12 cellular contexts compared by ENCODE assay signal in genomic region chr5:151255621-151256286, GRCh38. TPM values are rescaled to one million over a fixed set of nuclear protein-coding genes. Genes with fewer than 3 reads are reported as not detected.
DNase-seq lines count a peak whose midpoint lies in the region; ATAC-seq lines count a peak whose summit lies in the region.
"Had no signal": no experiment of that assay in that cellular context is flagged by ENCODE, and none has a peak within 500 bp of the region (broad histone marks: within the 10 kb centered on the region; RNA-seq: fewer than 3 reads in every experiment).

No MANE protein-coding gene starts in this region.

- no peaks in the 10 kb centered on the region for H3K9me2 ChIP-seq in GM23248 (ENCODE audit: insufficient read depth)

- H3K79me1 ChIP-seq in mesenchymal stem cell (replicated peaks; ENCODE audit: low read length, poor library complexity, severe bottlenecking), result peaks cover 35% of the 10 kb centered on the region

- H3K4me2 ChIP-seq in mesenchymal stem cell (ENCODE audit: low read length, poor library complexity, severe bottlenecking) (no peak overlapping the region), GM23248 (ENCODE audit: unreplicated experiment) (no peak overlapping the region)

- H3K27me3 ChIP-seq in mesenchymal stem cell (ENCODE audit: control insufficient read depth in 1 of 2, insufficient read depth in 1 of 2, low read length in 2 of 2) (no peaks in the 10 kb centered on the region), GM23248 (replicated peaks; ENCODE audit: insufficient read depth) (no peaks in the 10 kb centered on the region)

- peaks cover 13% of the 10 kb centered on the region for H3K36me3 Mint-ChIP-seq in stimulated activated naive CD8-positive, alpha-beta T cell treated with anti-CD3 and anti-CD28 coated beads, Interleukin-15, Interleukin-2, amounts not matched to agents 100 ng/mL and 50 ng/mL, for 24 hours (ENCODE audit: low read depth)

- H3K36me3 ChIP-seq in mesenchymal stem cell (ENCODE audit: control insufficient read depth in 1 of 2, insufficient read depth in 2 of 2, low read depth in 1 of 2, low read length in 2 of 2) (peaks cover 0 to 9% of the 10 kb centered on the region in 2 experiments), GM23248 (ENCODE audit: low read depth) (no peaks in the 10 kb centered on the region)

- H3K9ac ChIP-seq in mesenchymal stem cell (ENCODE audit: low read length), result no peak overlapping the region
- H3K9ac ChIP-seq in GM23248, result no peak overlapping the region

- ATAC-seq in stimulated activated naive CD8-positive, alpha-beta T cell treated with anti-CD3 and anti-CD28 coated beads, Interleukin-15, Interleukin-2, amounts not matched to agents 100 U/mL and 50 U/mL, for 24 hours, result no peak
- ATAC-seq in HG02938 (IDR thresholded peaks at IDR 0.05; ENCODE audit: unreplicated experiment), result peak; percentile 43
- ATAC-seq: activated T-cell treated with anti-CD3 and anti-CD28 coated beads, Interleukin-2, amount 50 U/mL, for 72 hours; lower lobe of right lung had no signal

- H3K27ac ChIP-seq in mesenchymal stem cell (ENCODE audit: low read length, poor library complexity, severe bottlenecking) (no peak overlapping the region), GM23248 (no peak overlapping the region)
- H3K27ac ChIP-seq: lower lobe of right lung had no signal

- peak overlapping the region; percentile 51 for H3K4me3 Mint-ChIP-seq in stimulated activated naive CD8-positive, alpha-beta T cell treated with anti-CD3 and anti-CD28 coated beads, Interleukin-15, Interleukin-2, amounts not matched to agents 100 ng/mL and 50 ng/mL, for 24 hours
- H3K4me3 Mint-ChIP-seq: activated T-cell treated with anti-CD3 and anti-CD28 coated beads, Interleukin-2, amount 50 U/mL, for 72 hours; HFFc6 had no signal

- DNase-seq in stimulated activated naive CD8-positive, alpha-beta T cell treated with anti-CD3 and anti-CD28 coated beads, Interleukin-15, Interleukin-2, amounts not matched to agents 100 U/mL and 50 U/mL, for 24 hours, result no peak
- peak; percentile 85 for DNase-seq in NOMO-1 treated with DMSO at 0.1 percent for 48 hours (lab: John Stamatoyannopoulos, UW; ENCODE audit: unreplicated experiment)
- DNase-seq in mesenchymal stem cell, result no peak
- DNase-seq in GM23248, result no peak
- no peak for DNase-seq in amygdala (lab: John Stamatoyannopoulos, UW)
- no peak for DNase-seq in stimulated activated CD4-positive, alpha-beta T cell treated with anti-CD3 and anti-CD28 coated beads, Interleukin-2, amount 100 ng/mL, for 24 hours
- DNase-seq: activated T-cell treated with anti-CD3 and anti-CD28 coated beads, Interleukin-2, amount 50 U/mL, for 72 hours; HFFc6; lower lobe of right lung had no signal

- no peaks in the 10 kb centered on the region for H4K20me1 ChIP-seq in GM23248 (ENCODE audit: insufficient read depth)

- H2BK15ac ChIP-seq in mesenchymal stem cell (ENCODE audit: low read depth, poor library complexity, severe bottlenecking), result no peak overlapping the region

- H3K9me3 ChIP-seq in mesenchymal stem cell (ENCODE audit: control insufficient read depth, low read length) (no peaks in the 10 kb centered on the region), GM23248 (ENCODE audit: low read depth) (no peaks in the 10 kb centered on the region)
- H3K9me3 ChIP-seq: lower lobe of right lung had no signal

- in situ Hi-C loops in GM23248 (cut with MboI), result no loop called here

- H3K27ac Mint-ChIP-seq in stimulated activated naive CD8-positive, alpha-beta T cell treated with anti-CD3 and anti-CD28 coated beads, Interleukin-15, Interleukin-2, amounts not matched to agents 100 ng/mL and 50 ng/mL, for 24 hours, result peak overlapping the region; percentile 83
- H3K27ac Mint-ChIP-seq: activated T-cell treated with anti-CD3 and anti-CD28 coated beads, Interleukin-2, amount 50 U/mL, for 72 hours; HFFc6 had no signal

- no peak overlapping the region for H2BK5ac ChIP-seq in mesenchymal stem cell (ENCODE audit: low read depth, low read length, poor library complexity, severe bottlenecking)

- no peak overlapping the region for H2AK5ac ChIP-seq in mesenchymal stem cell (ENCODE audit: low read length, severe bottlenecking)

- H3K4me1 Mint-ChIP-seq in stimulated activated naive CD8-positive, alpha-beta T cell treated with anti-CD3 and anti-CD28 coated beads, Interleukin-15, Interleukin-2, amounts not matched to agents 100 ng/mL and 50 ng/mL, for 24 hours (ENCODE audit: low read depth), result peaks cover 68% of the 10 kb centered on the region

- no peak overlapping the region for H4K8ac ChIP-seq in mesenchymal stem cell (ENCODE audit: low read length)

- H3K23ac ChIP-seq in mesenchymal stem cell (ENCODE audit: low read length in 2 of 2), result no peak overlapping the region

- H3K4me3 ChIP-seq in mesenchymal stem cell (ENCODE audit: insufficient read depth in 1 of 2, low read depth in 1 of 2, low read length in 2 of 2) (no peak overlapping the region), GM23248 (no peak overlapping the region)
- H3K4me3 ChIP-seq: lower lobe of right lung had no signal

- no peaks in the 10 kb centered on the region for H3K27me3 Mint-ChIP-seq in stimulated activated naive CD8-positive, alpha-beta T cell treated with anti-CD3 and anti-CD28 coated beads, Interleukin-15, Interleukin-2, amounts not matched to agents 100 ng/mL and 50 ng/mL, for 24 hours

- H3K18ac ChIP-seq in mesenchymal stem cell (ENCODE audit: low read depth in 1 of 2, low read length in 2 of 2), result no peak overlapping the region

- peaks cover 10% of the 10 kb centered on the region; the same call in 1 of the 2 replicates for H3K79me2 ChIP-seq in GM23248 (ENCODE audit: insufficient read depth)

- H4K91ac ChIP-seq in mesenchymal stem cell (ENCODE audit: low read length), result no peak overlapping the region

- no peak overlapping the region for H2BK120ac ChIP-seq in mesenchymal stem cell (ENCODE audit: low read depth, low read length)

- no peaks in the 10 kb centered on the region for H3K9me3 Mint-ChIP-seq in stimulated activated naive CD8-positive, alpha-beta T cell treated with anti-CD3 and anti-CD28 coated beads, Interleukin-15, Interleukin-2, amounts not matched to agents 100 ng/mL and 50 ng/mL, for 24 hours
- H3K9me3 Mint-ChIP-seq: activated T-cell treated with anti-CD3 and anti-CD28 coated beads, Interleukin-2, amount 50 U/mL, for 72 hours; HFFc6 had no signal

- no peak overlapping the region for H3K4ac ChIP-seq in mesenchymal stem cell (ENCODE audit: low read depth in 1 of 2, low read length in 2 of 2)

- H3K4me1 ChIP-seq in mesenchymal stem cell (ENCODE audit: control insufficient read depth, insufficient read depth, low read depth, low read length) (peaks cover 7% of the 10 kb centered on the region), GM23248 (ENCODE audit: insufficient read depth) (peaks cover 15% of the 10 kb centered on the region)

- H2AFZ ChIP-seq in mesenchymal stem cell (ENCODE audit: low read depth, low read length) (no peak overlapping the region), GM23248 (no peak overlapping the region)

- 0 out of 2 replicates have a peak, but pooled peaks cover 3% of the 10 kb centered on the region for H3F3A ChIP-seq in GM23248 (ENCODE audit: insufficient read depth)

- 96% methylated on average over 3 of the region's 3 CpGs for WGBS in mesenchymal stem cell
- WGBS in GM23248 (ENCODE audit: low coverage in 1 of 2, low lambda C conversion rate in 2 of 2, missing lambda C conversion rate in 2 of 2), 2 experiments, result 85 to 91% methylated on average over 3 of the region's 3 CpGs

- no peak overlapping the region for H3K14ac ChIP-seq in mesenchymal stem cell (ENCODE audit: low read length in 2 of 2)

- H2BK12ac ChIP-seq in mesenchymal stem cell (ENCODE audit: low read length in 2 of 2), result no peak overlapping the region

RNA-seq across cellular contexts. Expression of gene GM2A, which starts 2.8 kb away (rescaled TPM):
- 38.8 TPM for polyA plus RNA-seq in mesenchymal stem cell (2013, experiment 1 of 2)
- polyA plus RNA-seq in mesenchymal stem cell (2013, experiment 2 of 2), result 39.5 TPM
- 21.1 and 23.5 TPM in 2 replicates for total RNA-seq in GM23248 (2014; rRNA removed; shearing (Covaris generic))
- 10.5 and 11.2 TPM in 2 replicates for polyA plus RNA-seq in GM23248 (2016; fragmentation: Nextera tagmentation; extraction: Ambion mirVana)

RNA-seq across cellular contexts. Expression of gene CCDC69, which starts 31.9 kb away (rescaled TPM):
- polyA plus RNA-seq in mesenchymal stem cell (2013, experiment 1 of 2), result 11.2 TPM
- polyA plus RNA-seq in mesenchymal stem cell (2013, experiment 2 of 2), result 10.8 TPM
- total RNA-seq in GM23248 (2014; rRNA removed; shearing (Covaris generic)), result 0.13 and 0.54 TPM in 2 replicates
- polyA plus RNA-seq in GM23248 (2016; fragmentation: Nextera tagmentation; extraction: Ambion mirVana), result 0.47 and 0.56 TPM in 2 replicates

RNA-seq across cellular contexts. Expression of gene SLC36A3, which starts 47.8 kb away (rescaled TPM):
- polyA plus RNA-seq in mesenchymal stem cell (2013, experiment 1 of 2), result not detected
- not detected for polyA plus RNA-seq in mesenchymal stem cell (2013, experiment 2 of 2)
- not detected in 2 replicates for total RNA-seq in GM23248 (2014; rRNA removed; shearing (Covaris generic))
- polyA plus RNA-seq in GM23248 (2016; fragmentation: Nextera tagmentation; extraction: Ambion mirVana), result not detected in 2 replicates
- total RNA-seq: HFFc6, lower lobe of right lung had no signal
- polyA plus RNA-seq: AG04450 had no signal
